In genomic region chr12:2422591-2422990, GRCh38 we compare ENCODE assay signal across 2 cellular contexts.
TF ChIP-seq lines count a peak whose summit lies in the region.

No MANE protein-coding gene starts in this region.

TF ChIP-seq in GM23338, 12 proteins besides CTCF, POLR2A, EP300 and RAD21:
- TF ChIP-seq CREB1 (CRISPR knock-in tag; IDR thresholded peaks at IDR 0.05; ENCODE audit: low read depth), result no peak
- no peak for TF ChIP-seq EZH2 (IDR thresholded peaks at IDR 0.05; ENCODE audit: low read depth, unreplicated experiment)
- no peak for TF ChIP-seq REST (IDR thresholded peaks at IDR 0.05; ENCODE audit: unreplicated experiment)
- no peak for TF ChIP-seq ZNF462 (CRISPR knock-in tag; IDR thresholded peaks at IDR 0.05)
- TF ChIP-seq ETS1 (IDR thresholded peaks at IDR 0.05), result no peak
- no peak for TF ChIP-seq POLR2AphosphoS5 (IDR thresholded peaks at IDR 0.05; ENCODE audit: low read depth)
- no peak for TF ChIP-seq NANOG (IDR thresholded peaks at IDR 0.05; ENCODE audit: borderline replicate concordance)
- TF ChIP-seq ZNF331 (CRISPR knock-in tag; IDR thresholded peaks at IDR 0.05; ENCODE audit: low read depth), result no peak
- TF ChIP-seq STAT1 (IDR thresholded peaks at IDR 0.05; ENCODE audit: unreplicated experiment), result no peak
- no peak for TF ChIP-seq JUNB (IDR thresholded peaks at IDR 0.05; ENCODE audit: unreplicated experiment)
- TF ChIP-seq ZNF114 (CRISPR knock-in tag; IDR thresholded peaks at IDR 0.05), result no peak
- TF ChIP-seq EZH2phosphoT487 (IDR thresholded peaks at IDR 0.05; ENCODE audit: unreplicated experiment), result no peak

TF ChIP-seq in IMR-90, 13 proteins besides CTCF, POLR2A, EP300 and RAD21:
- TF ChIP-seq BHLHE40 (IDR thresholded peaks at IDR 0.05; ENCODE audit: low read depth, low read length) (no peak), RCOR1 (IDR thresholded peaks at IDR 0.05; ENCODE audit: insufficient replicate concordance, low read length) (no peak), MXI1 (IDR thresholded peaks at IDR 0.05; ENCODE audit: borderline replicate concordance, low read depth, low read length) (no peak), FOS (IDR thresholded peaks at IDR 0.05; ENCODE audit: low read depth, low read length) (no peak), SMC3 (IDR thresholded peaks at IDR 0.05; ENCODE audit: low read depth, low read length) (no peak)
